ENCODE assay signal across 8 cellular contexts in genomic region chr10:31759124-31759798, GRCh38.
DNase-seq lines count a peak whose midpoint lies in the region; ATAC-seq and TF ChIP-seq lines count a peak whose summit lies in the region.

No MANE protein-coding gene starts in this region.

- H3K27me3 Mint-ChIP-seq in MCF 10A (ENCODE audit: insufficient read depth, unreplicated experiment) = no peaks in the 10 kb centered on the region

- intact Hi-C loops in MCF 10A (cut with micrococcal nuclease) = no loop called here

- H3K27ac Mint-ChIP-seq in MCF 10A (ENCODE audit: low read depth, unreplicated experiment) = peak overlapping the region; percentile 81

- CTCF ChIA-PET in MCF 10A (lab: Yijun Ruan, JAX) = no interaction called here

- DNase-seq in AG08396 (ENCODE audit: low spot score) (peak; percentile 68), HT-29 (ENCODE audit: low spot score) (peak; percentile 67), T-helper 2 cell (peak in 4 of 5 experiments; percentile 21 to 48 (median 31)), MCF 10A (ENCODE audit: unreplicated experiment) (peak; percentile 39), islet precursor cell (peak; percentile 82), superior temporal gyrus (ENCODE audit: extremely low spot score) (no peak)
- peak; percentile 22 to 36 for DNase-seq in stimulated activated CD4-positive, alpha-beta T cell treated with anti-CD3 and anti-CD28 coated beads, Interleukin-15, amount 100 ng/mL, for 1 hour (ENCODE audit: low read depth in 1 of 2, low spot score in 1 of 2)

- no TSS peak for BruUV-seq in MCF 10A (replicated peaks; lab: Mats Ljungman, UMichigan)

- ATAC-seq in HG03521 (IDR thresholded peaks at IDR 0.05; ENCODE audit: unreplicated experiment) = no peak

- H3K36me3 Mint-ChIP-seq in MCF 10A (ENCODE audit: insufficient read depth, unreplicated experiment) = no peaks in the 10 kb centered on the region

- TF ChIP-seq CTCF in MCF 10A (IDR thresholded peaks at IDR 0.05; ENCODE audit: unreplicated experiment) = no peak

- peak overlapping the region; percentile 77 for H3K4me3 Mint-ChIP-seq in MCF 10A (ENCODE audit: unreplicated experiment)

- POLR2A ChIA-PET in MCF 10A (lab: Yijun Ruan, JAX) = no interaction called here

- H3K9me3 Mint-ChIP-seq in MCF 10A (ENCODE audit: unreplicated experiment) = no peaks in the 10 kb centered on the region

- H3K4me1 Mint-ChIP-seq in MCF 10A (ENCODE audit: insufficient read depth, unreplicated experiment) = peaks cover 23% of the 10 kb centered on the region
